ENCODE assay signal across 8 cellular contexts in genomic region chr3:16802382-16802781, GRCh38.
DNase-seq lines count a peak whose midpoint lies in the region; ATAC-seq and TF ChIP-seq lines count a peak whose summit lies in the region.
"Had no signal": no experiment of that assay in that cellular context is flagged by ENCODE, and none has a peak within 500 bp of the region (broad histone marks: within the 10 kb centered on the region; RNA-seq: fewer than 3 reads in every experiment).

No MANE protein-coding gene starts in this region.

- ATAC-seq in GM18505 (IDR thresholded peaks at IDR 0.05; ENCODE audit: unreplicated experiment) (peak; percentile 68), GM21423 (IDR thresholded peaks at IDR 0.05; ENCODE audit: unreplicated experiment) (peak; percentile 57), HG03558 (IDR thresholded peaks at IDR 0.05; ENCODE audit: extremely low read depth, unreplicated experiment) (peak; percentile 66), lower lobe of right lung (peak; percentile 38 to 48)
- ATAC-seq: mucosa of descending colon had no signal

- no peaks in the 10 kb centered on the region for H3K36me3 ChIP-seq in lower lobe of right lung

- no peak for DNase-seq in lower lobe of right lung
- DNase-seq in kidney tubule cell (ENCODE audit: low spot score) = no peak
- DNase-seq in GM19238 (ENCODE audit: insufficient read length, low spot score) = no peak
- no peak for DNase-seq in D341Med (ENCODE audit: low spot score)
- DNase-seq: mucosa of descending colon had no signal

- H3K4me1 ChIP-seq in lower lobe of right lung = peaks cover 21% of the 10 kb centered on the region

- TF ChIP-seq CTCF in lower lobe of right lung (IDR thresholded peaks at IDR 0.05) = no peak

- H3K27ac ChIP-seq in lower lobe of right lung = no peak overlapping the region

- TF ChIP-seq POLR2A in GM18505 (IDR thresholded peaks at IDR 0.05; ENCODE audit: borderline replicate concordance, extremely low read depth, insufficient read depth, insufficient read length) = no peak

- H3K9me3 ChIP-seq in lower lobe of right lung = no peaks in the 10 kb centered on the region
- H3K9me3 ChIP-seq: mucosa of descending colon had no signal

- H3K4me3 ChIP-seq in lower lobe of right lung = no peak overlapping the region
- H3K4me3 ChIP-seq: mucosa of descending colon had no signal

- H3K27me3 ChIP-seq in lower lobe of right lung (ENCODE audit: low read depth) = no peaks in the 10 kb centered on the region

- intact Hi-C loops in lower lobe of right lung (cut with DNase I) = no loop called here
